ENCODE assay signal across 25 cellular contexts in the genomic region with DNA sequence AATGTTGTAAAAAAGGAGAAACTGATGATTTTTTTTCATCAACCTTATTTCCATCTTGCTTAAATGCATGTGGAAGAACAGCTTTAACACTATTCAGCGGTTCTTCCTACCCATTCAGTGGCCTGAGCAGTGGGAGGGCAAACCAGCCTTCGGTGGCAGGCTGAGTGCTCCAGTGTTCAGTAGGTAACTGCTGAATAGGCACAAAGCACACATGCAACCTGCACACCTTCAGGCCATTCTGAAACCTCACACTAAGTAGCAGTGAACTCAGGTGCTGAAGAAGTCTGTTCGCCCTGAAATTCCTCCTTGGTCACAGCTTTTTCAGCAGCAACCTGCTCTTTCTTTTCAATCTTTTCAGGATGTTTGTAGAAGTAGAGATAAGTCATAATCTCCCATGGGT.
"Had no signal": no experiment of that assay in that cellular context is flagged by ENCODE, and none has a peak within 500 bp of the region (broad histone marks: within the 10 kb centered on the region; RNA-seq: fewer than 3 reads in every experiment).

No MANE protein-coding gene starts in this region.

- H3K27ac ChIP-seq: colonic mucosa, epithelial cell of prostate, esophagus squamous epithelium, gastrocnemius medialis, heart right ventricle, left lung, lower lobe of right lung had no signal

- H3K27me3 ChIP-seq: colonic mucosa, esophagus squamous epithelium, gastrocnemius medialis, heart right ventricle, left lung had no signal

- H3K4me3 ChIP-seq: colonic mucosa, esophagus squamous epithelium, gastrocnemius medialis, heart right ventricle, left lung, lower lobe of right lung, mucosa of descending colon had no signal

- H3K9me3 ChIP-seq: colonic mucosa, esophagus squamous epithelium, gastrocnemius medialis, mucosa of descending colon had no signal

- ATAC-seq: effector memory CD8-positive, alpha-beta T cell; esophagus mucosa; gastrocnemius medialis; heart right ventricle; left cardiac atrium; left lung; left ventricle myocardium superior; lower lobe of right lung; mucosa of descending colon had no signal

- H3K4me1 ChIP-seq: colonic mucosa, esophagus squamous epithelium, gastrocnemius medialis, heart right ventricle, left lung, lower lobe of right lung had no signal

- H3K36me3 ChIP-seq: colonic mucosa, esophagus squamous epithelium, gastrocnemius medialis, heart right ventricle, left lung, lower lobe of right lung had no signal

- FAIRE-seq: endometrium, islet of Langerhans, keratinocyte had no signal

- DNase-seq: colonic mucosa; cortex of kidney; effector CD8-positive, alpha-beta T cell; effector memory CD8-positive, alpha-beta T cell; endodermal cell; erythroblast; esophagus squamous epithelium; foreskin fibroblast; foreskin melanocyte; gastrocnemius medialis; glutamatergic neuron; head of caudate nucleus; heart right ventricle; hippocampal formation; left cardiac atrium; left lung; left ventricle myocardium superior; lower lobe of right lung; mesenchymal stem cell; mucosa of descending colon had no signal
